In the genomic region with DNA sequence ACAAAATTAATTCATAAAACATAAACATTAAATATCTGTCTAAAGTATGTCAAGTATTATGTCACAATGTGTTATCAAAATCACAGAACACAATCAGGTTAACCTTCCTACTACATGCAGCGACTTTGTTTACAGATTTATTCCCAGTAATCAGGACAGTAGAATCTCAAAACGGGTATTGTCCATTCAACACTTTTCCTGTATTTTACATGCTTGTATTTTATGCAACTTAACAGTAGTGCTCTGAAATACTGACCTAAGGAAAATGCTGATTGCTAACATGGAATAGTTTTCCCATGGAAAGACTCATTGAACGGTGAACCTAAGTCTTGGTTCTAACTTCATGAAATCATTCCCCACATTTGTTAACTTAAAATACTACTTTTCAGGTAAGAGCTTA, we compare ENCODE assay signal across 1 cellular context.
A peak's percentile ranks its signal among the peaks of the same experiment; 100 is the strongest.
TF ChIP-seq lines count a peak whose summit lies in the region.

No MANE protein-coding gene starts in this region.

TF ChIP-seq in HEK293, 187 proteins besides CTCF, POLR2A, EP300 and RAD21 (continued from another document):
- TF ChIP-seq, protein P1, sequence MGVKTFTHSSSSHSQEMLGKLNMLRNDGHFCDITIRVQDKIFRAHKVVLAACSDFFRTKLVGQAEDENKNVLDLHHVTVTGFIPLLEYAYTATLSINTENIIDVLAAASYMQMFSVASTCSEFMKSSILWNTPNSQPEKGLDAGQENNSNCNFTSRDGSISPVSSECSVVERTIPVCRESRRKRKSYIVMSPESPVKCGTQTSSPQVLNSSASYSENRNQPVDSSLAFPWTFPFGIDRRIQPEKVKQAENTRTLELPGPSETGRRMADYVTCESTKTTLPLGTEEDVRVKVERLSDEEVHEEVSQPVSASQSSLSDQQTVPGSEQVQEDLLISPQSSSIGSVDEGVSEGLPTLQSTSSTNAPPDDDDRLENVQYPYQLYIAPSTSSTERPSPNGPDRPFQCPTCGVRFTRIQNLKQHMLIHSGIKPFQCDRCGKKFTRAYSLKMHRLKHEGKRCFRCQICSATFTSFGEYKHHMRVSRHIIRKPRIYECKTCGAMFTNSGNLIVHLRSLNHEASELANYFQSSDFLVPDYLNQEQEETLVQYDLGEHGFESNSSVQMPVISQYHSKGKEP (tag by site-specific recombination; IDR thresholded peaks at IDR 0.05), result no peak
- TF ChIP-seq ZSCAN30 (tag by site-specific recombination; IDR thresholded peaks at IDR 0.05), result 0 out of 2 replicates have a peak, but pooled peaks have one; percentile 23
